ENCODE assay signal across 15 cellular contexts in the genomic region with DNA sequence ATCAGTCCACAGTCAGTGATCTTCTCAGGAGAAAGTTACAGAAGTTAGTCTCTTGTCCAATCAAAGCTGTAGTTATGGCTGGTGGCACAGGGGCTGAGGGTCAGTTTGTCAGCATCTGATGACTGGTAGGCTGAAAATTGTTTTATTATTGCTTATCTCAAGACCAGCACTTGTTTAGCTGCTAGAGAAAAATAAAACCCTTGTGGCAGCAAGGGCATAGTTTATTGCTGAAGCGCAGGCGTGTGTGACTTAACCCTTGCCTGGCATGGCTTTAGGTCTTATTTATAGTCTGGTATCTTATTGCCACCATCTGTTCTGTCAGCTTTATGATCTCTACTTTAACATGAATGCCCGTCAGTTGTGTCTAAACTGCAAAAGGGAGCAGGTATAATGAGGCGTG.
"Had no signal": no experiment of that assay in that cellular context is flagged by ENCODE, and none has a peak within 500 bp of the region (broad histone marks: within the 10 kb centered on the region; RNA-seq: fewer than 3 reads in every experiment).

No MANE protein-coding gene starts in this region.

- H3K27ac Mint-ChIP-seq: activated T-cell treated with anti-CD3 and anti-CD28 coated beads, Interleukin-2, amount 50 U/mL, for 24 hours; nephron; progenitor cell of endocrine pancreas; stimulated activated naive CD8-positive, alpha-beta T cell treated with anti-CD3 and anti-CD28 coated beads, Interleukin-15, Interleukin-2, amounts not matched to agents 100 ng/mL and 50 ng/mL, for 24 hours; type B pancreatic cell had no signal

- H3K36me3 Mint-ChIP-seq: type B pancreatic cell had no signal

- ATAC-seq: esophagus mucosa had no signal

- H3K4me3 Mint-ChIP-seq: activated T-cell treated with anti-CD3 and anti-CD28 coated beads, Interleukin-2, amount 50 U/mL, for 24 hours; stimulated activated naive CD8-positive, alpha-beta T cell treated with anti-CD3 and anti-CD28 coated beads, Interleukin-15, Interleukin-2, amounts not matched to agents 100 ng/mL and 50 ng/mL, for 24 hours; type B pancreatic cell had no signal

- DNase-seq: activated CD4-positive, alpha-beta T cell treated with anti-CD3 and anti-CD28 coated beads, Interleukin-2, amount 50 U/mL, for 48 hours; activated effector memory CD4-positive, alpha-beta T cell treated with Interleukin-2 at 50 U/mL for 16 hours; activated naive CD4-positive, alpha-beta T cell treated with anti-CD3 and anti-CD28 coated beads, Interleukin-2, amount 50 U/mL, for 16 hours; hippocampal formation; kidney; mesenchymal stem cell; occipital lobe; T-helper 1 cell; T1000 had no signal

- H3K9me3 Mint-ChIP-seq: activated T-cell treated with anti-CD3 and anti-CD28 coated beads, Interleukin-2, amount 50 U/mL, for 24 hours; nephron; stimulated activated naive CD8-positive, alpha-beta T cell treated with anti-CD3 and anti-CD28 coated beads, Interleukin-15, Interleukin-2, amounts not matched to agents 100 ng/mL and 50 ng/mL, for 24 hours; type B pancreatic cell had no signal

- H3K27me3 Mint-ChIP-seq: stimulated activated naive CD8-positive, alpha-beta T cell treated with anti-CD3 and anti-CD28 coated beads, Interleukin-15, Interleukin-2, amounts not matched to agents 100 ng/mL and 50 ng/mL, for 24 hours had no signal
